In the genomic region with DNA sequence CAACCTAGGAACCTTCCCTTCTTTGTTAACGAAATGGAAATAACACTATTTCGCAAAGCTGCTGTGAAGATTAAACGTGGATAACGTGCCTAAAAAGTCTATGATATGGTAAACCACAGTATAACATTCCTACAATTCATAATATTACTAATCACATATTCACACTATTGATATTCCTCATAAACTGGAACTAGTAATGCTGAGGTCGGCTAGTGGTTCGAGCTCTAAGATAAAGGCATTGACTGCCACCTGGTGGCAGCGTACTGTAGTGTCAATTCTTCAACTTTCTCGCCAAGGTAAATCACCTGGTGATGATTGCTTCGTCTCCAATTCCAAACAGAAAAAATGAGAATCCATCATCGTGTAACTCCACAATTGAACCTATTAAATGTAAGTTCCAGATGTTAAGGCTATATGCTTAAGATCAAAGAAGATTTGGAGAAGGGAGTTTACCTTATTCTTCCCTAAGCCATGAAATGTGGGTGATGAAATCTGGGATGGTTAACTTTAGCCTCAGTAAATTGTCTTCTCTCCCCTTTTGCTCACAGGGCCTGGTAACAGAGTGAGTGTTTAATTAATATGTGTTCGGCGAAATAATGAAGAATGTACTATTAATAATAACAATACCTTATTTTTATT, we compare ENCODE assay signal across 8 cellular contexts.
DNase-seq lines count a peak whose midpoint lies in the region; ATAC-seq and TF ChIP-seq lines count a peak whose summit lies in the region.

No MANE protein-coding gene starts in this region.

- no peak overlapping the region for H3K27ac ChIP-seq in mesenchymal stem cell (ENCODE audit: low read length, poor library complexity, severe bottlenecking)

- H3K79me1 ChIP-seq in mesenchymal stem cell (replicated peaks; ENCODE audit: low read length, poor library complexity, severe bottlenecking), result no peaks in the 10 kb centered on the region

- H3K4me1 ChIP-seq in BE2C (no peaks in the 10 kb centered on the region), mesenchymal stem cell (ENCODE audit: control insufficient read depth, insufficient read depth, low read depth, low read length) (no peaks in the 10 kb centered on the region)

- DNase-seq in BE2C (peak; percentile 16), NCI-H748 treated with DMSO at 0.1 percent for 48 hours (lab: John Stamatoyannopoulos, UW) (peak; percentile 62), cardiac fibroblast (ENCODE audit: low read depth in 2 of 2) (peak; percentile 31 to 55), mesenchymal stem cell (peak; percentile 45), MG63 (no peak)
- no peak for DNase-seq in activated CD4-positive, CD25-positive, alpha-beta regulatory T cell (lab: John Stamatoyannopoulos, UW)

- H2BK5ac ChIP-seq in mesenchymal stem cell (ENCODE audit: low read depth, low read length, poor library complexity, severe bottlenecking), result no peak overlapping the region

- H2BK15ac ChIP-seq in mesenchymal stem cell (ENCODE audit: low read depth, poor library complexity, severe bottlenecking), result no peak overlapping the region

- no peak overlapping the region for H3K18ac ChIP-seq in mesenchymal stem cell (ENCODE audit: low read depth in 1 of 2, low read length in 2 of 2)

- TF ChIP-seq CTCF in BE2C (IDR thresholded peaks at IDR 0.05; ENCODE audit: low read depth, low read length) (peak; percentile 70), GM12873 (IDR thresholded peaks at IDR 0.05; ENCODE audit: insufficient read depth, low read depth, low read length, missing control alignments) (peak; percentile 78), cardiac fibroblast (IDR thresholded peaks at IDR 0.05; ENCODE audit: low read depth, low read length) (peak; percentile 59)

- H3K14ac ChIP-seq in mesenchymal stem cell (ENCODE audit: low read length in 2 of 2), result no peak overlapping the region

- H3K9me3 ChIP-seq in BE2C, result peaks cover 3% of the 10 kb centered on the region; the same call in 1 of the 2 replicates
- no peaks in the 10 kb centered on the region for H3K9me3 ChIP-seq in mesenchymal stem cell (ENCODE audit: control insufficient read depth, low read length)
- H3K9me3 ChIP-seq in MG63, result no peaks in the 10 kb centered on the region

- H3K36me3 ChIP-seq in BE2C (no peaks in the 10 kb centered on the region), mesenchymal stem cell (ENCODE audit: control insufficient read depth in 1 of 2, insufficient read depth in 2 of 2, low read depth in 1 of 2, low read length in 2 of 2) (no peaks in the 10 kb centered on the region), MG63 (no peaks in the 10 kb centered on the region)

- H3K27me3 ChIP-seq in BE2C (no peaks in the 10 kb centered on the region), mesenchymal stem cell (ENCODE audit: control insufficient read depth in 1 of 2, insufficient read depth in 1 of 2, low read length in 2 of 2) (peaks cover 0 to 28% of the 10 kb centered on the region in 2 experiments), MG63 (no peaks in the 10 kb centered on the region)

- no peak overlapping the region for H3K23ac ChIP-seq in mesenchymal stem cell (ENCODE audit: low read length in 2 of 2)

- H3K4me3 ChIP-seq in BE2C (ENCODE audit: low read depth, low read length) (no peak overlapping the region), cardiac fibroblast (replicated peaks in 1 of 2; ENCODE audit: low read depth in 2 of 2, low read length in 2 of 2) (no peak overlapping the region), mesenchymal stem cell (ENCODE audit: insufficient read depth in 1 of 2, low read depth in 1 of 2, low read length in 2 of 2) (no peak overlapping the region), MG63 (no peak overlapping the region)

- ATAC-seq in HG03108 (IDR thresholded peaks at IDR 0.05; ENCODE audit: unreplicated experiment), result peak; percentile 54

- H4K91ac ChIP-seq in mesenchymal stem cell (ENCODE audit: low read length), result no peak overlapping the region

- H3K4me2 ChIP-seq in mesenchymal stem cell (ENCODE audit: low read length, poor library complexity, severe bottlenecking), result no peak overlapping the region

- H3K4ac ChIP-seq in mesenchymal stem cell (ENCODE audit: low read depth in 1 of 2, low read length in 2 of 2), result no peak overlapping the region

- H2AFZ ChIP-seq in mesenchymal stem cell (ENCODE audit: low read depth, low read length), result no peak overlapping the region

- H4K8ac ChIP-seq in mesenchymal stem cell (ENCODE audit: low read length), result no peak overlapping the region

- no peak overlapping the region for H2AK5ac ChIP-seq in mesenchymal stem cell (ENCODE audit: low read length, severe bottlenecking)

- peak overlapping the region; percentile 31 for H3K9ac ChIP-seq in mesenchymal stem cell (ENCODE audit: low read length)

- no peak overlapping the region for H2BK120ac ChIP-seq in mesenchymal stem cell (ENCODE audit: low read depth, low read length)

- 5% methylated on average over 5 of the region's 12 CpGs for WGBS in mesenchymal stem cell

- H2BK12ac ChIP-seq in mesenchymal stem cell (ENCODE audit: low read length in 2 of 2), result no peak overlapping the region

Comparison
In these comparisons a context has a peak if more than half of its experiments do, and no peak if none do; other contexts are left out.
1. DNase-seq: peak in BE2C (single experiment), NCI-H748 treated with DMSO at 0.1 percent for 48 hours (single experiment), cardiac fibroblast (2 of 2) and mesenchymal stem cell (single experiment); none in activated CD4-positive, CD25-positive, alpha-beta regulatory T cell (0 of 4) and MG63 (single experiment).
2. Peak in every context shown above with its lines, with median percentiles within 50 percentile points of each other: CTCF ChIP-seq.